9 cellular contexts compared by ENCODE assay signal in the genomic region with DNA sequence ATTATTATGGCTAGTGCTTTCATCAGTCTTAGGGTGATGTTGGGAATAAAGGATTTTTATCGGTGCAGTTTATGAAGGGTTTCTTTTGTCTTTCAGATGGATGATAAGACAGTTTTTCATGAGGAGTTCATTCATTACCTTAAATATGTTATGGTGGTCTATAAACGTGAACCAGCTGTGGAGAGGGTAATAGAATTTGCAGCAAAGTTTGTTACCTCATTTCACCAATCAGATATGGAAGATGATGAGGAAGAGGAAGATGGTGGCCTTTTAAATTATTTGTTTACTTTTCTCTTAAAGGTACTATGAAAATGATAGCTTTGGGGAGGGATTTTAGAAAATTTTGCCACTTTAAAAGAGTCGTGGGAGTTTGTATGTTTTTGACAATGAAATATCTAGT. TPM values are rescaled to one million over a fixed set of nuclear protein-coding genes. Genes with fewer than 3 reads are reported as not detected.
A peak's percentile ranks its signal among the peaks of the same experiment; 100 is the strongest.
DNase-seq lines count a peak whose midpoint lies in the region; ATAC-seq and TF ChIP-seq lines count a peak whose summit lies in the region.
"Had no signal": no experiment of that assay in that cellular context is flagged by ENCODE, and none has a peak within 500 bp of the region (broad histone marks: within the 10 kb centered on the region; RNA-seq: fewer than 3 reads in every experiment).

No MANE protein-coding gene starts in this region.

- no peaks in the 10 kb centered on the region for H3K9me3 ChIP-seq in CD8-positive, alpha-beta memory T cell (ENCODE audit: low read length)
- no peaks in the 10 kb centered on the region for H3K9me3 ChIP-seq in IMR-90 (ENCODE audit: control insufficient read depth, insufficient read depth, low read length)
- H3K9me3 ChIP-seq in mesenchymal stem cell (ENCODE audit: control insufficient read depth, low read length), result no peaks in the 10 kb centered on the region
- no peaks in the 10 kb centered on the region for H3K9me3 ChIP-seq in suprapubic skin

- peak overlapping the region; percentile 10 for H3K27ac ChIP-seq in CD8-positive, alpha-beta memory T cell (ENCODE audit: low read depth, low read length)
- H3K27ac ChIP-seq in IMR-90 (ENCODE audit: insufficient read depth, low read length) (no peak overlapping the region), mesenchymal stem cell (ENCODE audit: low read length, poor library complexity, severe bottlenecking) (no peak overlapping the region), suprapubic skin (no peak overlapping the region)

- no peak for TF ChIP-seq CTCF in IMR-90 (conservative IDR thresholded peaks at IDR 0.05; ENCODE audit: low read depth, low read length)
- no peak for TF ChIP-seq CTCF in suprapubic skin (IDR thresholded peaks at IDR 0.05)

- no peak for TF ChIP-seq RAD21 in IMR-90 (IDR thresholded peaks at IDR 0.05; ENCODE audit: low read length)

- H3K4me3 Mint-ChIP-seq in CD8-positive, alpha-beta memory T cell, result peak overlapping the region in 6 of 7 donors; percentile 77 to 99 (median 95)

- no peak overlapping the region for H3K56ac ChIP-seq in IMR-90 (ENCODE audit: extremely low read depth, insufficient read depth, low read length)

- H2BK20ac ChIP-seq in IMR-90 (ENCODE audit: low read depth, low read length), result no peak overlapping the region

- DNase-seq in CD8-positive, alpha-beta memory T cell, result no peak
- DNase-seq in IMR-90, result no peak
- DNase-seq in activated naive CD4-positive, alpha-beta T cell treated with anti-CD3 and anti-CD28 coated beads, Interleukin-2, amount 50 U/mL, for 72 hours (ENCODE audit: low spot score in 2 of 2), result no peak
- no peak for DNase-seq in mesenchymal stem cell
- no peak for DNase-seq in NOMO-1 treated with dmso at 0.1 percent for 144 hours (lab: John Stamatoyannopoulos, UW; ENCODE audit: unreplicated experiment)
- no peak for DNase-seq in suprapubic skin (ENCODE audit: low spot score in 2 of 2)
- DNase-seq in stimulated activated CD4-positive, alpha-beta T cell treated with anti-CD3 and anti-CD28 coated beads, Interleukin-1b, Interleukin-23, amount 100 ng/mL, for 48 hours, result no peak
- no peak for DNase-seq in iPS-NIHi11 (ENCODE audit: low spot score)
- DNase-seq: activated gamma-delta T cell treated with Interleukin-2 at 50 U/mL for 16 hours had no signal

- H2BK15ac ChIP-seq in IMR-90 (ENCODE audit: low read depth, low read length) (no peak overlapping the region), mesenchymal stem cell (ENCODE audit: low read depth, poor library complexity, severe bottlenecking) (no peak overlapping the region)

- H3K18ac ChIP-seq in IMR-90 (ENCODE audit: low read depth, low read length) (no peak overlapping the region), mesenchymal stem cell (ENCODE audit: low read depth in 1 of 2, low read length in 2 of 2) (no peak overlapping the region)

- in situ Hi-C loops in IMR-90 (cut with MboI; ENCODE audit: low sequenced_read_pairs), result loop anchor here (10.0 to 25.0 kb wide), 2 partner anchors 225 to 783 kb away; partner anchors contain the start of gene LAP3

- no peaks in the 10 kb centered on the region for H3K27me3 Mint-ChIP-seq in CD8-positive, alpha-beta memory T cell

- dilution Hi-C loops in IMR-90 (cut with HindIII; ENCODE audit: low sequenced_read_pairs, unreplicated experiment), result no loop called here

- H3K36me3 ChIP-seq in CD8-positive, alpha-beta memory T cell (ENCODE audit: insufficient read depth, low read length), result no peaks in the 10 kb centered on the region
- H3K36me3 ChIP-seq in IMR-90 (ENCODE audit: control insufficient read depth, insufficient read depth, low read length) (no peaks in the 10 kb centered on the region), mesenchymal stem cell (ENCODE audit: control insufficient read depth in 1 of 2, insufficient read depth in 2 of 2, low read depth in 1 of 2, low read length in 2 of 2) (no peaks in the 10 kb centered on the region), suprapubic skin (no peaks in the 10 kb centered on the region)

- H3K4me1 Mint-ChIP-seq in CD8-positive, alpha-beta memory T cell, result peaks cover 49 to 67% (median 56%) of the 10 kb centered on the region in 3 donors

- no peaks in the 10 kb centered on the region for H3K9me1 ChIP-seq in IMR-90 (ENCODE audit: insufficient read depth, low read length)

- no peak overlapping the region for H2AK5ac ChIP-seq in IMR-90 (ENCODE audit: low read depth, low read length)
- no peak overlapping the region for H2AK5ac ChIP-seq in mesenchymal stem cell (ENCODE audit: low read length, severe bottlenecking)

- intact Hi-C loops in IMR-90 (cut with micrococcal nuclease), result loop anchor here (5.0 to 10.0 kb wide), 2 partner anchors 123 to 175 kb away; no protein-coding TSS in a partner anchor

- H2BK120ac ChIP-seq in IMR-90 (ENCODE audit: low read depth, low read length), result no peak overlapping the region
- no peak overlapping the region for H2BK120ac ChIP-seq in mesenchymal stem cell (ENCODE audit: low read depth, low read length)

- no peak overlapping the region for H2AK9ac ChIP-seq in IMR-90 (replicated peaks; ENCODE audit: low read depth, low read length, poor library complexity)

- H3K23ac ChIP-seq in IMR-90 (ENCODE audit: low read depth, low read length) (peak overlapping the region; percentile 26; the same call in 1 of the 2 replicates), mesenchymal stem cell (ENCODE audit: low read length in 2 of 2) (no peak overlapping the region)

- H3K4ac ChIP-seq in IMR-90 (ENCODE audit: low read depth, low read length) (no peak overlapping the region), mesenchymal stem cell (ENCODE audit: low read depth in 1 of 2, low read length in 2 of 2) (no peak overlapping the region)

- no peak for TF ChIP-seq EP300 in suprapubic skin (IDR thresholded peaks at IDR 0.05)

- H4K5ac ChIP-seq in IMR-90 (ENCODE audit: low read depth, low read length), result no peak overlapping the region

- no peak for ATAC-seq in IMR-90 (ENCODE audit: low read depth)
- ATAC-seq in activated naive CD4-positive, alpha-beta T cell treated with anti-CD3 and anti-CD28 coated beads, Interleukin-2, amount 50 U/mL, for 72 hours, result no peak

- H2AFZ ChIP-seq in IMR-90 (replicated peaks; ENCODE audit: low read length, poor library complexity) (no peak overlapping the region), mesenchymal stem cell (ENCODE audit: low read depth, low read length) (no peak overlapping the region)

- no peaks in the 10 kb centered on the region for H3K9me3 Mint-ChIP-seq in CD8-positive, alpha-beta memory T cell
- H3K9me3 Mint-ChIP-seq in activated naive CD4-positive, alpha-beta T cell treated with anti-CD3 and anti-CD28 coated beads, Interleukin-2, amount 50 U/mL, for 72 hours, result no peaks in the 10 kb centered on the region

- POLR2A ChIA-PET in CD8-positive, alpha-beta memory T cell (lab: Charles Lee), result no interaction called here
- POLR2A ChIA-PET in IMR-90 (lab: Charles Lee; ENCODE audit: unreplicated experiment), result no interaction called here

- H2BK12ac ChIP-seq in mesenchymal stem cell (ENCODE audit: low read length in 2 of 2), result no peak overlapping the region

- H4K91ac ChIP-seq in IMR-90 (ENCODE audit: insufficient read depth, low read depth, low read length) (no peak overlapping the region), mesenchymal stem cell (ENCODE audit: low read length) (no peak overlapping the region)

- no peak overlapping the region for H3K14ac ChIP-seq in IMR-90 (replicated peaks; ENCODE audit: low read depth, low read length)
- no peak overlapping the region for H3K14ac ChIP-seq in mesenchymal stem cell (ENCODE audit: low read length in 2 of 2)

- peak overlapping the region in 6 of 8 donors; percentile 35 to 96 (median 76) for H3K27ac Mint-ChIP-seq in CD8-positive, alpha-beta memory T cell
- H3K27ac Mint-ChIP-seq in activated naive CD4-positive, alpha-beta T cell treated with anti-CD3 and anti-CD28 coated beads, Interleukin-2, amount 50 U/mL, for 72 hours, result peak overlapping the region; percentile 73 to 97

- H3K79me1 ChIP-seq in IMR-90 (ENCODE audit: low read depth in 1 of 2, low read length in 2 of 2) (peaks cover 2 to 22% of the 10 kb centered on the region in 2 experiments), mesenchymal stem cell (replicated peaks; ENCODE audit: low read length, poor library complexity, severe bottlenecking) (peaks cover 2% of the 10 kb centered on the region)

- no peak for TF ChIP-seq POLR2A in IMR-90 (IDR thresholded peaks at IDR 0.05; ENCODE audit: low read depth, low read length)
- TF ChIP-seq POLR2A in suprapubic skin (IDR thresholded peaks at IDR 0.05), result no peak

- CTCF ChIA-PET in CD8-positive, alpha-beta memory T cell (lab: Charles Lee), result no interaction called here
- CTCF ChIA-PET in IMR-90 (lab: Yijun Ruan, JAX), result interaction anchor here (1.3 kb wide), 1 partner anchor 263 kb away, joined by 3 read pairs; no protein-coding TSS in a partner anchor

- H3K9ac ChIP-seq in IMR-90 (ENCODE audit: low read depth, low read length) (no peak overlapping the region; the same call in 1 of the 2 replicates), mesenchymal stem cell (ENCODE audit: low read length) (peak overlapping the region; percentile 98)

- no peak overlapping the region for H3K4me3 ChIP-seq in CD8-positive, alpha-beta memory T cell (ENCODE audit: low read length)
- H3K4me3 ChIP-seq in IMR-90 (ENCODE audit: insufficient read depth, low read depth, low read length) (peak overlapping the region; percentile 25; the same call in 1 of the 2 replicates), mesenchymal stem cell (ENCODE audit: insufficient read depth in 1 of 2, low read depth in 1 of 2, low read length in 2 of 2) (peak overlapping the region in 1 of 2 experiments; percentile 98), suprapubic skin (no peak overlapping the region)

- H4K20me1 ChIP-seq in IMR-90 (ENCODE audit: insufficient read depth, low read length), result peaks cover 23% of the 10 kb centered on the region; the same call in 1 of the 2 replicates

- H2BK5ac ChIP-seq in IMR-90 (ENCODE audit: low read depth, low read length, poor library complexity, severe bottlenecking), result peak overlapping the region; percentile 5
- H2BK5ac ChIP-seq in mesenchymal stem cell (ENCODE audit: low read depth, low read length, poor library complexity, severe bottlenecking), result no peak overlapping the region

- no TSS peak for BruUV-seq in IMR-90 (replicated peaks; lab: Mats Ljungman, UMichigan)

- WGBS in IMR-90 (ENCODE audit: extremely low coverage in 2 of 2, insufficient read length in 1 of 2), 2 experiments, result no CpG with 5 or more reads among the region's 3 CpGs
- WGBS in mesenchymal stem cell, result 4% methylated on average over 2 of the region's 3 CpGs
- 19% methylated on average over 3 of the region's 3 CpGs for WGBS in suprapubic skin

- peaks cover 0 to 20% (median 6%) of the 10 kb centered on the region in 3 donors for H3K36me3 Mint-ChIP-seq in CD8-positive, alpha-beta memory T cell
- H3K36me3 Mint-ChIP-seq in activated naive CD4-positive, alpha-beta T cell treated with anti-CD3 and anti-CD28 coated beads, Interleukin-2, amount 50 U/mL, for 72 hours, result peaks cover 40 to 85% of the 10 kb centered on the region in 2 donors

- H3K27me3 ChIP-seq in CD8-positive, alpha-beta memory T cell (ENCODE audit: insufficient read depth, low read length, poor library complexity, severe bottlenecking), result no peaks in the 10 kb centered on the region
- H3K27me3 ChIP-seq in IMR-90 (ENCODE audit: control insufficient read depth, insufficient read depth, low read length) (no peaks in the 10 kb centered on the region), mesenchymal stem cell (ENCODE audit: control insufficient read depth in 1 of 2, insufficient read depth in 1 of 2, low read length in 2 of 2) (no peaks in the 10 kb centered on the region), suprapubic skin (no peaks in the 10 kb centered on the region)

- H3K4me2 ChIP-seq in IMR-90 (ENCODE audit: low read depth, low read length) (peak overlapping the region; percentile 98), mesenchymal stem cell (ENCODE audit: low read length, poor library complexity, severe bottlenecking) (no peak overlapping the region)

- peaks cover 33% of the 10 kb centered on the region for H3K4me1 ChIP-seq in CD8-positive, alpha-beta memory T cell (ENCODE audit: insufficient read depth, low read length)
- H3K4me1 ChIP-seq in IMR-90 (ENCODE audit: control insufficient read depth, insufficient read depth, low read length) (peaks cover 2% of the 10 kb centered on the region; the same call in 1 of the 2 replicates), mesenchymal stem cell (ENCODE audit: control insufficient read depth, insufficient read depth, low read depth, low read length) (no peaks in the 10 kb centered on the region), suprapubic skin (peaks cover 37% of the 10 kb centered on the region)

- H4K8ac ChIP-seq in IMR-90 (ENCODE audit: low read depth in 2 of 2, low read length in 2 of 2), result no peak overlapping the region
- no peak overlapping the region for H4K8ac ChIP-seq in mesenchymal stem cell (ENCODE audit: low read length)

RNA-seq across cellular contexts. Expression of gene NCAPG, which starts 1.3 kb away (rescaled TPM):
- total RNA-seq in CD8-positive, alpha-beta memory T cell, result 10 to 100 TPM; 48.2 to 52.1 TPM
- 1.4 TPM for polyA plus RNA-seq in CD8-positive, alpha-beta memory T cell
- 26.7 and 41.7 TPM in 2 replicates for total RNA-seq in IMR-90 (2012; rRNA removed)
- polyA plus RNA-seq in IMR-90 (2012; rRNA removed), result 9.1 and 10.9 TPM in 2 replicates
- 1.1 and 2.8 TPM in 2 replicates for polyA plus RNA-seq in IMR-90 (2012; cell fraction: cytosol; rRNA removed)
- polyA plus RNA-seq in IMR-90 (2012; cell fraction: nucleus; rRNA removed; ENCODE audit: low replicate concordance), result 0.86 and 6.0 TPM in 2 replicates
- 10 to 100 TPM; 72.2 to 80.6 TPM for total RNA-seq in activated naive CD4-positive, alpha-beta T cell treated with anti-CD3 and anti-CD28 coated beads, Interleukin-2, amount 50 U/mL, for 72 hours
- polyA plus RNA-seq in mesenchymal stem cell (2013, experiment 1 of 2), result 4.4 TPM
- 4.3 TPM for polyA plus RNA-seq in mesenchymal stem cell (2013, experiment 2 of 2)
- 10 to 100 TPM in 1 of 4 donors, 1 to 10 TPM in 3; 1.6 to 10.7 (median 4.2) TPM for total RNA-seq in suprapubic skin

RNA-seq across cellular contexts. Expression of gene DCAF16, which starts 1.6 kb away (rescaled TPM):
- 10 to 100 TPM; 30.5 to 32.4 TPM for total RNA-seq in CD8-positive, alpha-beta memory T cell
- 21.4 TPM for polyA plus RNA-seq in CD8-positive, alpha-beta memory T cell
- total RNA-seq in IMR-90 (2012; rRNA removed) (23.6 and 31.5 TPM in 2 replicates), suprapubic skin (10 to 100 TPM; 31.5 to 45.1 (median 33.9) TPM)
- polyA plus RNA-seq in IMR-90 (2012; rRNA removed), result 15.0 and 15.1 TPM in 2 replicates
- polyA plus RNA-seq in IMR-90 (2012; cell fraction: cytosol; rRNA removed), result 8.7 and 13.0 TPM in 2 replicates
- 12.6 and 33.6 TPM in 2 replicates for polyA plus RNA-seq in IMR-90 (2012; cell fraction: nucleus; rRNA removed; ENCODE audit: low replicate concordance)
- 10 to 100 TPM; 43.5 to 52.7 TPM for total RNA-seq in activated naive CD4-positive, alpha-beta T cell treated with anti-CD3 and anti-CD28 coated beads, Interleukin-2, amount 50 U/mL, for 72 hours
- 16.9 TPM for polyA plus RNA-seq in mesenchymal stem cell (2013, experiment 1 of 2)
- polyA plus RNA-seq in mesenchymal stem cell (2013, experiment 2 of 2), result 16.4 TPM

RNA-seq across cellular contexts. Expression of gene FAM184B, which starts 30.7 kb away (rescaled TPM):
- total RNA-seq in CD8-positive, alpha-beta memory T cell, result under 1 TPM in 1 of 2 experiments, not detected in 1; 0.02 TPM
- not detected for polyA plus RNA-seq in CD8-positive, alpha-beta memory T cell
- 0.18 and 0.28 TPM in 2 replicates for total RNA-seq in IMR-90 (2012; rRNA removed)
- polyA plus RNA-seq in IMR-90 (2012; rRNA removed), result 0.07 and 0.13 TPM in 2 replicates
- polyA plus RNA-seq in IMR-90 (2012; cell fraction: cytosol; rRNA removed), result 0.07 and 0.08 TPM in 2 replicates
- polyA plus RNA-seq in IMR-90 (2012; cell fraction: nucleus; rRNA removed; ENCODE audit: low replicate concordance), result 0.03 and 0.06 TPM in 2 replicates
- total RNA-seq in activated naive CD4-positive, alpha-beta T cell treated with anti-CD3 and anti-CD28 coated beads, Interleukin-2, amount 50 U/mL, for 72 hours, result not detected
- polyA plus RNA-seq in mesenchymal stem cell (2013, experiment 1 of 2), result under 0.01 TPM
- polyA plus RNA-seq in mesenchymal stem cell (2013, experiment 2 of 2), result under 0.01 TPM
- total RNA-seq in suprapubic skin, result under 1 TPM in 3 of 4 donors, not detected in 1; 0.24 to 0.39 (median 0.25) TPM
